23 cellular contexts compared by ENCODE assay signal in the genomic region with DNA sequence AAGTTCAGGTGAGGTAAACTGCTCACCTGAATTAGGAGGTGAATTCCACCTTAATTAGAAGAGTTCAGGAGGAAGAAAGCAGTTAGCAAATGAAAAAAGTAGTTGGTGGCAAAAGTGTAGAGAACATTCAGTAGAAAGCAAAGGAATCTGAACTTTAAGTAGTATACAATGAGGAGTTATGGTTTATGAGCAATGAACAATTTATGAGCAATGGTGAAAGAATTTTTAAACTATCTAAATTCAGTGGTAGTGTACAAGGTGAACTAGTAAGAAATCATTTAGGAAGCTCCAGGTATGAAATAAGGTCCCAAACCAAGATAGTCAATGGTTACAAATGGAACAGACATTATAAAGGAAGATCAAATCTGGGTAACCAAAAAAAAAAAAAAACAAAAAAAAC. TPM values are rescaled to one million over a fixed set of nuclear protein-coding genes. Genes with fewer than 3 reads are reported as not detected.
DNase-seq lines count a peak whose midpoint lies in the region; ATAC-seq and TF ChIP-seq lines count a peak whose summit lies in the region.
"Had no signal": no experiment of that assay in that cellular context is flagged by ENCODE, and none has a peak within 500 bp of the region (broad histone marks: within the 10 kb centered on the region; RNA-seq: fewer than 3 reads in every experiment).

No MANE protein-coding gene starts in this region.

- peaks cover 38% of the 10 kb centered on the region for H3K36me3 Mint-ChIP-seq in MCF 10A (ENCODE audit: insufficient read depth, unreplicated experiment)
- H3K36me3 Mint-ChIP-seq in type B pancreatic cell = peaks cover 18% of the 10 kb centered on the region

- H2AFZ ChIP-seq in SU-DHL-6 (ENCODE audit: low read depth, low read length, severe bottlenecking) = no peak overlapping the region

- H3K9me2 ChIP-seq in SU-DHL-6 (replicated peaks; ENCODE audit: insufficient read depth, low read length) = no peaks in the 10 kb centered on the region

- H3F3A ChIP-seq in SU-DHL-6 (ENCODE audit: insufficient read depth) = peaks cover 10% of the 10 kb centered on the region

- peak overlapping the region; percentile 16 for H3K4me2 ChIP-seq in SU-DHL-6 (ENCODE audit: low read depth, low read length, poor library complexity, severe bottlenecking)

- no peaks in the 10 kb centered on the region for H3K9me3 Mint-ChIP-seq in MCF 10A (ENCODE audit: unreplicated experiment)
- no peaks in the 10 kb centered on the region for H3K9me3 Mint-ChIP-seq in type B pancreatic cell
- H3K9me3 Mint-ChIP-seq: activated B cell treated with CpG ODN at 0.5 μM for 24 hours; activated CD8-positive, alpha-beta T cell treated with anti-CD3 and anti-CD28 coated beads for 36 hours; central memory CD8-positive, alpha-beta T cell; naive thymus-derived CD8-positive, alpha-beta T cell had no signal

- no peak overlapping the region for H3K27ac ChIP-seq in breast epithelium
- no peak overlapping the region for H3K27ac ChIP-seq in SU-DHL-6 (ENCODE audit: low read depth, low read length)
- no peak overlapping the region for H3K27ac ChIP-seq in iPS-20b (ENCODE audit: low read length)
- no peak overlapping the region for H3K27ac ChIP-seq in left lung
- H3K27ac ChIP-seq: esophagus squamous epithelium, psoas muscle had no signal

- peaks cover 33% of the 10 kb centered on the region for H3K4me1 Mint-ChIP-seq in MCF 10A (ENCODE audit: insufficient read depth, unreplicated experiment)
- H3K4me1 Mint-ChIP-seq in type B pancreatic cell (ENCODE audit: unreplicated experiment) = peaks cover 11% of the 10 kb centered on the region
- H3K4me1 Mint-ChIP-seq: central memory CD8-positive, alpha-beta T cell had no signal

- H3K36me3 ChIP-seq in breast epithelium = no peaks in the 10 kb centered on the region
- peaks cover 30% of the 10 kb centered on the region; the same call in 1 of the 2 replicates for H3K36me3 ChIP-seq in SU-DHL-6 (ENCODE audit: low read length)
- H3K36me3 ChIP-seq in iPS-20b (ENCODE audit: insufficient read depth, low read depth, low read length) = peaks cover 34% of the 10 kb centered on the region
- H3K36me3 ChIP-seq in left lung = peaks cover 0 to 5% of the 10 kb centered on the region in 2 donors

- no peaks in the 10 kb centered on the region for H3K9me3 ChIP-seq in breast epithelium
- H3K9me3 ChIP-seq in SU-DHL-6 (ENCODE audit: insufficient read depth, low read length) = no peaks in the 10 kb centered on the region
- no peaks in the 10 kb centered on the region for H3K9me3 ChIP-seq in iPS-20b (ENCODE audit: insufficient read depth, low read depth, low read length)
- no peaks in the 10 kb centered on the region for H3K9me3 ChIP-seq in left lung
- H3K9me3 ChIP-seq: Caco-2, esophagus squamous epithelium, psoas muscle had no signal

- TF ChIP-seq POLR2A in breast epithelium (IDR thresholded peaks at IDR 0.05) = no peak

- no TSS peak for BruUV-seq in MCF 10A (replicated peaks; lab: Mats Ljungman, UMichigan)

- ATAC-seq in left lung = no peak
- ATAC-seq: activated CD8-positive, alpha-beta T cell treated with anti-CD3 and anti-CD28 coated beads for 36 hours; K562; left colon; naive thymus-derived CD8-positive, alpha-beta T cell; psoas muscle had no signal

- CTCF ChIA-PET in MCF 10A (lab: Yijun Ruan, JAX) = no interaction called here

- H3K9ac ChIP-seq in SU-DHL-6 (ENCODE audit: low read length) = no peak overlapping the region
- no peak overlapping the region for H3K9ac ChIP-seq in iPS-20b (ENCODE audit: low read depth, low read length)

- DNase-seq in MCF 10A (ENCODE audit: unreplicated experiment) (no peak), breast epithelium (ENCODE audit: low spot score in 2 of 2) (no peak), type B pancreatic cell (ENCODE audit: extremely low spot score, unreplicated experiment) (no peak), activated gamma-delta T cell (lab: John Stamatoyannopoulos, UW) (no peak), ureter (ENCODE audit: low spot score) (no peak), left lung (no peak)
- DNase-seq: 8988T; activated B cell treated with CpG ODN at 0.5 μM for 24 hours; activated CD8-positive, alpha-beta T cell treated with anti-CD3 and anti-CD28 coated beads for 36 hours; amygdala; Caco-2; esophagus squamous epithelium; left colon; MV-4-11; naive thymus-derived CD8-positive, alpha-beta T cell; NCI-H187; NCI-H345; psoas muscle; stimulated activated CD4-positive, alpha-beta T cell treated with anti-CD3 and anti-CD28 coated beads, Interleukin-4, amount 100 ng/mL, for 4 hours had no signal

- POLR2A ChIA-PET in MCF 10A (lab: Yijun Ruan, JAX) = interaction anchor here (2.9 to 5.7 kb wide), 2 partner anchors 70 to 122 kb away, joined by 22 to 68 read pairs; a partner anchor contains a TSS

- H3K4me3 Mint-ChIP-seq in MCF 10A (ENCODE audit: unreplicated experiment) = peak overlapping the region; percentile 17
- peak overlapping the region; percentile 39 for H3K4me3 Mint-ChIP-seq in type B pancreatic cell
- H3K4me3 Mint-ChIP-seq: activated B cell treated with CpG ODN at 0.5 μM for 24 hours; activated CD8-positive, alpha-beta T cell treated with anti-CD3 and anti-CD28 coated beads for 36 hours; central memory CD8-positive, alpha-beta T cell had no signal

- H4K20me1 ChIP-seq in SU-DHL-6 (ENCODE audit: low read depth, low read length) = no peaks in the 10 kb centered on the region

- intact Hi-C loops in MCF 10A (cut with micrococcal nuclease) (no loop called here), breast epithelium (cut with DNase I; ENCODE audit: low total_unique reads) (no loop called here), left lung (cut with DNase I) (no loop called here)

- TF ChIP-seq CTCF in MCF 10A (IDR thresholded peaks at IDR 0.05; ENCODE audit: unreplicated experiment) (no peak), breast epithelium (IDR thresholded peaks at IDR 0.05) (no peak), SU-DHL-6 (IDR thresholded peaks at IDR 0.05; ENCODE audit: insufficient read depth, low read length, poor library complexity, severe bottlenecking) (no peak), type B pancreatic cell (conservative IDR thresholded peaks at IDR 0.05) (no peak), left lung (IDR thresholded peaks at IDR 0.05) (no peak)

- H3K79me2 ChIP-seq in SU-DHL-6 (ENCODE audit: insufficient read depth, low read length) = peaks cover 36% of the 10 kb centered on the region

- H3K4me3 ChIP-seq in breast epithelium = no peak overlapping the region
- no peak overlapping the region for H3K4me3 ChIP-seq in SU-DHL-6 (ENCODE audit: insufficient read depth, low read length, poor library complexity, severe bottlenecking)
- peak overlapping the region; percentile 7; the same call in 1 of the 2 replicates for H3K4me3 ChIP-seq in iPS-20b (ENCODE audit: low read length)
- H3K4me3 ChIP-seq in left lung = no peak overlapping the region
- H3K4me3 ChIP-seq: esophagus squamous epithelium, K562, psoas muscle had no signal

- H3K27me3 Mint-ChIP-seq in MCF 10A (ENCODE audit: insufficient read depth, unreplicated experiment) (no peaks in the 10 kb centered on the region), type B pancreatic cell (no peaks in the 10 kb centered on the region)
- H3K27me3 Mint-ChIP-seq: activated B cell treated with CpG ODN at 0.5 μM for 24 hours; activated CD8-positive, alpha-beta T cell treated with anti-CD3 and anti-CD28 coated beads for 36 hours; central memory CD8-positive, alpha-beta T cell; naive thymus-derived CD8-positive, alpha-beta T cell had no signal

- H3K4me1 ChIP-seq in breast epithelium (peaks cover 0 to 2% of the 10 kb centered on the region in 2 donors), iPS-20b (ENCODE audit: insufficient read depth, low read length) (peaks cover 16% of the 10 kb centered on the region), left lung (peaks cover 8 to 18% of the 10 kb centered on the region in 2 donors)

- H3K27me3 ChIP-seq in breast epithelium (no peaks in the 10 kb centered on the region), SU-DHL-6 (ENCODE audit: low read length) (no peaks in the 10 kb centered on the region), iPS-20b (ENCODE audit: insufficient read depth, low read length) (no peaks in the 10 kb centered on the region), left lung (no peaks in the 10 kb centered on the region)
- H3K27me3 ChIP-seq: esophagus squamous epithelium had no signal

- H3K27ac Mint-ChIP-seq in MCF 10A (ENCODE audit: low read depth, unreplicated experiment) (no peak overlapping the region), type B pancreatic cell (peak overlapping the region; percentile 10)
- H3K27ac Mint-ChIP-seq: activated B cell treated with CpG ODN at 0.5 μM for 24 hours; activated CD8-positive, alpha-beta T cell treated with anti-CD3 and anti-CD28 coated beads for 36 hours had no signal

RNA-seq across cellular contexts. Expression of a gene that starts 3.1 kb away (rescaled TPM):
- total RNA-seq in MCF 10A (2022) (24.8 and 28.4 TPM in 2 replicates), breast epithelium (10 to 100 TPM in 2 of 3 donors, 1 to 10 TPM in 1; 7.7 to 13.8 (median 11.8) TPM), type B pancreatic cell (ENCODE audit: low replicate concordance) (27.6 and 37.5 TPM in 2 replicates), ureter (26.1 TPM), left lung (10 to 100 TPM; 22.1 to 24.8 TPM)
